In genomic region chr14:77616133-77616453, GRCh38 we compare ENCODE assay signal across 8 cellular contexts. TPM values are rescaled to one million over a fixed set of nuclear protein-coding genes. Genes with fewer than 3 reads are reported as not detected.
A peak's percentile ranks its signal among the peaks of the same experiment; 100 is the strongest.
DNase-seq lines count a peak whose midpoint lies in the region; ATAC-seq lines count a peak whose summit lies in the region.

No MANE protein-coding gene starts in this region.

- peak; percentile 2 for ATAC-seq in activated CD8-positive, alpha-beta memory T cell treated with anti-CD3 and anti-CD28 coated beads, Interleukin-2, amount 10 ng/mL, durations not matched to agents 7 days and 5 days
- peak in 1 of 2 donors; percentile 0 for ATAC-seq in naive thymus-derived CD8-positive, alpha-beta T cell

- H3K27ac Mint-ChIP-seq in activated CD8-positive, alpha-beta memory T cell treated with anti-CD3 and anti-CD28 coated beads, Interleukin-2, amount 10 ng/mL, durations not matched to agents 7 days and 5 days: peak overlapping the region; percentile 87
- peak overlapping the region; percentile 19 to 93 (median 88) for H3K27ac Mint-ChIP-seq in naive thymus-derived CD8-positive, alpha-beta T cell

- no peaks in the 10 kb centered on the region; the same call in 1 of the 2 replicates for H3K36me3 ChIP-seq in KOPT-K1 (ENCODE audit: insufficient read depth, low read length)

- POLR2A ChIA-PET in naive thymus-derived CD8-positive, alpha-beta T cell (lab: Charles Lee): interaction anchor here (0.6 to 1.0 kb wide), 4 partner anchors 9 to 212 kb away, joined by 3 to 8 read pairs (median 4); no protein-coding TSS in a partner anchor

- CTCF ChIA-PET in activated CD8-positive, alpha-beta memory T cell treated with anti-CD3 and anti-CD28 coated beads, Interleukin-2, amount 10 ng/mL, durations not matched to agents 7 days and 5 days (lab: Charles Lee): interaction anchor here (1.6 to 2.2 kb wide), 2 partner anchors 8 to 13 kb away, joined by 4 to 5 read pairs; no protein-coding TSS in a partner anchor

- no peaks in the 10 kb centered on the region for H3K9me3 ChIP-seq in KOPT-K1 (ENCODE audit: insufficient read depth, low read length, poor library complexity, severe bottlenecking)

- H3K4me1 Mint-ChIP-seq in activated CD8-positive, alpha-beta memory T cell treated with anti-CD3 and anti-CD28 coated beads, Interleukin-2, amount 10 ng/mL, durations not matched to agents 7 days and 5 days: peaks cover 36% of the 10 kb centered on the region
- H3K4me1 Mint-ChIP-seq in naive thymus-derived CD8-positive, alpha-beta T cell: peaks cover 20 to 50% (median 43%) of the 10 kb centered on the region in 4 donors

- H3K27ac ChIP-seq in KOPT-K1 (ENCODE audit: low read depth, low read length, poor library complexity, severe bottlenecking) (peak overlapping the region; percentile 64), cingulate gyrus (ENCODE audit: low read depth, low read length) (peak overlapping the region; percentile 78)

- no peaks in the 10 kb centered on the region for H3K9me3 Mint-ChIP-seq in activated CD8-positive, alpha-beta memory T cell treated with anti-CD3 and anti-CD28 coated beads, Interleukin-2, amount 10 ng/mL, durations not matched to agents 7 days and 5 days (ENCODE audit: low read depth)
- H3K9me3 Mint-ChIP-seq in naive thymus-derived CD8-positive, alpha-beta T cell: no peaks in the 10 kb centered on the region

- H3K27me3 Mint-ChIP-seq in activated CD8-positive, alpha-beta memory T cell treated with anti-CD3 and anti-CD28 coated beads, Interleukin-2, amount 10 ng/mL, durations not matched to agents 7 days and 5 days: no peaks in the 10 kb centered on the region
- no peaks in the 10 kb centered on the region for H3K27me3 Mint-ChIP-seq in naive thymus-derived CD8-positive, alpha-beta T cell

- DNase-seq in activated CD8-positive, alpha-beta memory T cell treated with anti-CD3 and anti-CD28 coated beads, Interleukin-2, amount 10 ng/mL, durations not matched to agents 7 days and 5 days: no peak
- no peak for DNase-seq in activated CD8-positive, alpha-beta memory T cell treated with anti-CD3 and anti-CD28 coated beads, Interleukin-2, amount 50 U/mL, for 4 hours
- peak in 2 of 10 donors; percentile 0 to 15 for DNase-seq in naive thymus-derived CD8-positive, alpha-beta T cell
- DNase-seq in ACHN: no peak
- no peak for DNase-seq in epidermal melanocyte (ENCODE audit: insufficient read length, low spot score)
- no peak for DNase-seq in stimulated activated CD4-positive, alpha-beta T cell treated with anti-CD3 and anti-CD28 coated beads, Interleukin-1b, Interleukin-23, amount 100 ng/mL, for 48 hours

- H3K4me3 Mint-ChIP-seq in activated CD8-positive, alpha-beta memory T cell treated with anti-CD3 and anti-CD28 coated beads, Interleukin-2, amount 10 ng/mL, durations not matched to agents 7 days and 5 days: peak overlapping the region; percentile 81
- H3K4me3 Mint-ChIP-seq in naive thymus-derived CD8-positive, alpha-beta T cell: peak overlapping the region; percentile 87 to 97 (median 92)

- in situ Hi-C loops in ACHN (cut with HindIII; ENCODE audit: low pct_ligation_motif_present, low pct_unique_long_range_greater_than_20kb, low sequenced_read_pairs): no loop called here

- H3K36me3 Mint-ChIP-seq in activated CD8-positive, alpha-beta memory T cell treated with anti-CD3 and anti-CD28 coated beads, Interleukin-2, amount 10 ng/mL, durations not matched to agents 7 days and 5 days: peaks cover 13% of the 10 kb centered on the region
- no peaks in the 10 kb centered on the region for H3K36me3 Mint-ChIP-seq in naive thymus-derived CD8-positive, alpha-beta T cell

RNA-seq across cellular contexts. Expression of gene SPTLC2, which starts 0.3 kb away (rescaled TPM):
- 10 to 100 TPM; 34.5 to 43.3 TPM for total RNA-seq in activated CD8-positive, alpha-beta memory T cell treated with anti-CD3 and anti-CD28 coated beads, Interleukin-2, amount 10 ng/mL, durations not matched to agents 7 days and 5 days
- 10 to 100 TPM; 22.6 to 26.0 TPM for total RNA-seq in naive thymus-derived CD8-positive, alpha-beta T cell
- 10 to 100 TPM; 10.0 to 11.8 (median 11.2) TPM for polyA plus RNA-seq in naive thymus-derived CD8-positive, alpha-beta T cell
